Comparison of ENCODE assay signal across 22 cellular contexts in the genomic region with DNA sequence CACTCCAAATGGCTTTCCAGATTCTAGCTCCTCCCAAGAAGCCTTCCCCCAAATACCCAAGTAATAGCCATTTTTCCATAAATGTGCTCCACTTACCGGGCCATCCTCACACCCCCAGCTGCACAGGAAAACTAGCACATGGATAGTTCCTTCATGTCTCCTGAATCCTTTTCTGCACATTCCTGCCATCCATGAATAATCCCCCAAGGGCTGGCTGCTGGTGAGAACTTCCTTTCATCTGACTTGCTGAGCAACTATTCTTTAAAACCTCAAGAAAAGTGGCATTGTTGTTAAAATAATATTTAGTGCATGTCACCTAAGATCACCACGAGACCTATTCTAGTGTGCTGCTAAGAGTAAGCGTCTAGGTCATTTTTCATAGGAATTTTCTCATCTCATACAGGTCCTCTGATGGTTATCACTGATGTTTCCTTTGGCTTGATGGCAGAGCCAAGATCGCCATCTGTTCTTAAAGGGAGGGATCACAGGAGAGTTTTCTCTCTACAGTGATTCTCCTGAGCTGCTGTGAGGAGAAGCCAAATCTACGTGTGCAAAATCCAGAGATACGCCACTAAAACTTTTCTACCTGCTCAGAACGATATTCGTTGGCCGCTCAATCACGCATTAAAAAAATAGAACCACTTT.
"Had no signal": no experiment of that assay in that cellular context is flagged by ENCODE, and none has a peak within 500 bp of the region (broad histone marks: within the 10 kb centered on the region; RNA-seq: fewer than 3 reads in every experiment).

No MANE protein-coding gene starts in this region.

- H3K4me3 ChIP-seq: esophagus squamous epithelium, hepatocyte, mucosa of descending colon, psoas muscle, spleen, stomach, thoracic aorta, transverse colon had no signal

- H3K27ac Mint-ChIP-seq: dendritic cell treated with granulocyte-macrophage colony-stimulating factor and Interleukin-4, amounts not matched to agents 40 ng/mL and 50 ng/mL, for 4 days; effector memory CD8-positive, alpha-beta T cell; naive thymus-derived CD8-positive, alpha-beta T cell had no signal

- H3K27me3 Mint-ChIP-seq: dendritic cell treated with granulocyte-macrophage colony-stimulating factor and Interleukin-4, amounts not matched to agents 40 ng/mL and 50 ng/mL, for 4 days; effector memory CD8-positive, alpha-beta T cell had no signal

- DNase-seq: effector memory CD8-positive, alpha-beta T cell; esophagus squamous epithelium; foreskin fibroblast; head of caudate nucleus; kidney glomerular epithelial cell; mammary epithelial cell; mucosa of descending colon; naive thymus-derived CD8-positive, alpha-beta T cell; psoas muscle; retina; spleen; stimulated activated CD4-positive, alpha-beta T cell treated with anti-CD3 and anti-CD28 coated beads, Interleukin-2, amount 100 ng/mL, for 24 hours; stimulated activated CD4-positive, alpha-beta T cell treated with anti-CD3 and anti-CD28 coated beads, Interleukin-4, amount 100 ng/mL, for 4 hours; stimulated activated naive CD4-positive, alpha-beta T cell; stomach; substantia nigra; transverse colon had no signal

- H3K4me1 Mint-ChIP-seq: naive thymus-derived CD8-positive, alpha-beta T cell had no signal

- H3K27ac ChIP-seq: esophagus squamous epithelium, hepatocyte, neutrophil, psoas muscle, spleen, stomach, thoracic aorta, transverse colon had no signal

- H3K9me3 Mint-ChIP-seq: dendritic cell treated with granulocyte-macrophage colony-stimulating factor and Interleukin-4, amounts not matched to agents 40 ng/mL and 50 ng/mL, for 4 days; effector memory CD8-positive, alpha-beta T cell; naive thymus-derived CD8-positive, alpha-beta T cell had no signal

- H3K4me2 ChIP-seq: hepatocyte had no signal

- H3K36me3 ChIP-seq: esophagus squamous epithelium, neutrophil, spleen, stomach, thoracic aorta, transverse colon had no signal

- H3K9me3 ChIP-seq: esophagus squamous epithelium, mucosa of descending colon, neutrophil, psoas muscle, spleen, stomach, thoracic aorta, transverse colon had no signal

- ATAC-seq: effector memory CD8-positive, alpha-beta T cell; mucosa of descending colon; naive thymus-derived CD8-positive, alpha-beta T cell; psoas muscle; sciatic nerve had no signal

- H3K4me3 Mint-ChIP-seq: dendritic cell treated with granulocyte-macrophage colony-stimulating factor and Interleukin-4, amounts not matched to agents 40 ng/mL and 50 ng/mL, for 4 days; effector memory CD8-positive, alpha-beta T cell; naive thymus-derived CD8-positive, alpha-beta T cell had no signal

- H2AFZ ChIP-seq: hepatocyte had no signal

- H3K36me3 Mint-ChIP-seq: naive thymus-derived CD8-positive, alpha-beta T cell had no signal

- H3K27me3 ChIP-seq: esophagus squamous epithelium, hepatocyte, neutrophil, spleen, transverse colon had no signal

- H3K4me1 ChIP-seq: esophagus squamous epithelium, psoas muscle, spleen, transverse colon had no signal

- H3K79me2 ChIP-seq: hepatocyte had no signal
